In genomic region chr16:15457958-15458357, GRCh38 we compare ENCODE assay signal across 30 cellular contexts. TPM values are rescaled to one million over a fixed set of nuclear protein-coding genes. Genes with fewer than 3 reads are reported as not detected.
DNase-seq lines count a peak whose midpoint lies in the region; ATAC-seq, FAIRE-seq and TF ChIP-seq lines count a peak whose summit lies in the region.
"Had no signal": no experiment of that assay in that cellular context is flagged by ENCODE, and none has a peak within 500 bp of the region (broad histone marks: within the 10 kb centered on the region; RNA-seq: fewer than 3 reads in every experiment).

No MANE protein-coding gene starts in this region.

- H3K4me3 Mint-ChIP-seq in natural killer cell: no peak overlapping the region
- H3K4me3 Mint-ChIP-seq: activated B cell treated with CpG ODN at 0.5 μM for 24 hours; activated CD4-positive, alpha-beta T cell treated with anti-CD3 and anti-CD28 coated beads, Interleukin-2, amount 10 ng/mL, durations not matched to agents 7 days and 5 days; activated naive CD8-positive, alpha-beta T cell treated with anti-CD3 and anti-CD28 coated beads, Interleukin-2, amount 10 ng/mL, durations not matched to agents 7 days and 5 days; activated T-cell treated with anti-CD3 and anti-CD28 coated beads, Interleukin-2, amount 50 U/mL, for 24 hours; CD14-positive monocyte; immature natural killer cell had no signal

- H3K36me3 ChIP-seq in Karpas-422 (ENCODE audit: insufficient read depth, low read length) (no peaks in the 10 kb centered on the region), SK-N-SH (replicated peaks in 1 of 2; ENCODE audit: control insufficient read depth in 1 of 2, insufficient read depth in 2 of 2, low read length in 1 of 2) (no peaks in the 10 kb centered on the region)
- H3K36me3 ChIP-seq: ovary, spleen had no signal

- no peak overlapping the region for H3K27ac Mint-ChIP-seq in natural killer cell
- H3K27ac Mint-ChIP-seq: activated B cell treated with CpG ODN at 0.5 μM for 24 hours; activated CD4-positive, alpha-beta T cell treated with anti-CD3 and anti-CD28 coated beads, Interleukin-2, amount 10 ng/mL, durations not matched to agents 7 days and 5 days; activated naive CD8-positive, alpha-beta T cell treated with anti-CD3 and anti-CD28 coated beads, Interleukin-2, amount 10 ng/mL, durations not matched to agents 7 days and 5 days; activated T-cell treated with anti-CD3 and anti-CD28 coated beads, Interleukin-2, amount 50 U/mL, for 24 hours had no signal

- H3K36me3 Mint-ChIP-seq in natural killer cell: no peaks in the 10 kb centered on the region
- H3K36me3 Mint-ChIP-seq: activated naive CD8-positive, alpha-beta T cell treated with anti-CD3 and anti-CD28 coated beads, Interleukin-2, amount 10 ng/mL, durations not matched to agents 7 days and 5 days; CD14-positive monocyte; immature natural killer cell had no signal

- H3K4me3 ChIP-seq in Karpas-422 (ENCODE audit: low read length): no peak overlapping the region
- H3K4me3 ChIP-seq in SK-N-SH (ENCODE audit: low read depth in 2 of 2, low read length in 1 of 2): no peak overlapping the region
- H3K4me3 ChIP-seq: coronary artery, ovary, spleen had no signal

- 81% methylated on average over 4 of the region's 4 CpGs for WGBS in SK-N-SH (ENCODE audit: low lambda C conversion rate)

- H3K4me2 ChIP-seq in Karpas-422 (ENCODE audit: low read depth, low read length, poor library complexity, severe bottlenecking) (no peak overlapping the region), SK-N-SH (no peak overlapping the region)

- no peak overlapping the region for H3K9ac ChIP-seq in Karpas-422 (ENCODE audit: low read length)
- no peak overlapping the region for H3K9ac ChIP-seq in SK-N-SH

- no peaks in the 10 kb centered on the region for H3F3A ChIP-seq in SK-N-SH (replicated peaks; ENCODE audit: insufficient read depth)

- H3K79me2 ChIP-seq in Karpas-422 (ENCODE audit: low read length) (no peaks in the 10 kb centered on the region), SK-N-SH (ENCODE audit: insufficient read depth) (peaks cover 14% of the 10 kb centered on the region; the same call in 1 of the 2 replicates)

- DNase-seq in DMS53 (lab: John Stamatoyannopoulos, UW) (peak; percentile 6), DMS53 treated with DMSO at 0.1 percent for 48 hours (lab: John Stamatoyannopoulos, UW; ENCODE audit: unreplicated experiment) (no peak), Karpas-422 (peak; percentile 65), left lobe of liver (ENCODE audit: low spot score) (no peak), H54 (ENCODE audit: insufficient read length, low spot score) (no peak), natural killer cell (no peak), SK-N-SH (no peak)
- DNase-seq: activated B cell treated with CpG ODN at 0.5 μM for 24 hours; activated CD4-positive, alpha-beta T cell treated with anti-CD3 and anti-CD28 coated beads, Interleukin-2, amount 10 ng/mL, durations not matched to agents 7 days and 5 days; activated effector memory CD4-positive, alpha-beta T cell treated with anti-CD3 and anti-CD28 coated beads, Interleukin-2, amount 50 U/mL, for 16 hours; activated naive CD8-positive, alpha-beta T cell treated with anti-CD3 and anti-CD28 coated beads, Interleukin-2, amount 10 ng/mL, durations not matched to agents 7 days and 5 days; activated T-cell treated with anti-CD3 and anti-CD28 coated beads, Interleukin-2, amount 50 U/mL, for 24 hours; Calu3; effector CD8-positive, alpha-beta T cell; GOT3; immature natural killer cell; Kasumi-1; left cardiac atrium; NCI-H1694 treated with DMSO at 0.1 percent for 48 hours; NCI-H2171 treated with DMSO at 0.1 percent for 48 hours; NCI-H510A; ovary; spleen; stimulated activated CD4-positive, alpha-beta T cell treated with anti-CD3 and anti-CD28 coated beads, Interleukin-2, amount 100 ng/mL, for 24 hours; stimulated activated naive CD8-positive, alpha-beta T cell treated with anti-CD3 and anti-CD28 coated beads, Interleukin-15, Interleukin-2, amounts not matched to agents 100 U/mL and 50 U/mL, for 24 hours had no signal

- CTCF ChIA-PET in SK-N-SH (lab: Yijun Ruan, JAX): no interaction called here

- H3K9me2 ChIP-seq in Karpas-422 (replicated peaks; ENCODE audit: insufficient read depth, low read length) (no peaks in the 10 kb centered on the region), SK-N-SH (no peaks in the 10 kb centered on the region)

- no peak for TF ChIP-seq EP300 in SK-N-SH (IDR thresholded peaks at IDR 0.05; ENCODE audit: borderline replicate concordance in 1 of 2, low read depth in 1 of 2, low read length in 1 of 2)

- H3K27ac ChIP-seq in Karpas-422 (ENCODE audit: low read length): no peak overlapping the region
- no peak overlapping the region for H3K27ac ChIP-seq in VCaP
- H3K27ac ChIP-seq in SK-N-SH (ENCODE audit: low read depth in 2 of 2, low read length in 1 of 2): no peak overlapping the region
- H3K27ac ChIP-seq: 22Rv1, coronary artery, ovary, spleen had no signal

- ATAC-seq in left lobe of liver (peak; percentile 9), natural killer cell (no peak)
- ATAC-seq: left cardiac atrium; stimulated activated naive CD8-positive, alpha-beta T cell treated with anti-CD3 and anti-CD28 coated beads, Interleukin-15, Interleukin-2, amounts not matched to agents 100 U/mL and 50 U/mL, for 24 hours had no signal

- TF ChIP-seq POLR2A in H54 (IDR thresholded peaks at IDR 0.05; ENCODE audit: low read depth, low read length): no peak

- no peak for FAIRE-seq in H54 (lab: Jason Lieb, UNC)
- FAIRE-seq: astrocyte had no signal

- POLR2A ChIA-PET in SK-N-SH (lab: Yijun Ruan, JAX): no interaction called here

- H3K4me1 ChIP-seq in Karpas-422 (ENCODE audit: low read length) (no peaks in the 10 kb centered on the region), SK-N-SH (ENCODE audit: control insufficient read depth in 1 of 2, insufficient read depth in 2 of 2, low read depth in 1 of 2, low read length in 1 of 2) (0 out of 4 replicates have a peak, but pooled peaks cover 0 to 5% of the 10 kb centered on the region in 2 experiments)

- TF ChIP-seq CTCF in VCaP (conservative IDR thresholded peaks at IDR 0.05) (peak; percentile 28; the same call in 1 of the 2 replicates), natural killer cell (IDR thresholded peaks at IDR 0.05) (no peak), SK-N-SH (IDR thresholded peaks at IDR 0.05) (no peak)

- H4K20me1 ChIP-seq in Karpas-422 (ENCODE audit: insufficient read depth, low read depth, low read length): no peaks in the 10 kb centered on the region
- peaks cover 4% of the 10 kb centered on the region; the same call in 1 of the 2 replicates for H4K20me1 ChIP-seq in SK-N-SH (ENCODE audit: insufficient read depth)

- TF ChIP-seq RAD21 in SK-N-SH (IDR thresholded peaks at IDR 0.05; ENCODE audit: low read length): no peak

- no peaks in the 10 kb centered on the region for H3K27me3 ChIP-seq in Karpas-422 (ENCODE audit: low read length)
- no peaks in the 10 kb centered on the region for H3K27me3 ChIP-seq in SK-N-SH (ENCODE audit: insufficient read depth)
- H3K27me3 ChIP-seq: ovary, spleen had no signal

- H3K9me3 Mint-ChIP-seq in natural killer cell: no peaks in the 10 kb centered on the region
- H3K9me3 Mint-ChIP-seq: activated B cell treated with CpG ODN at 0.5 μM for 24 hours; activated CD4-positive, alpha-beta T cell treated with anti-CD3 and anti-CD28 coated beads, Interleukin-2, amount 10 ng/mL, durations not matched to agents 7 days and 5 days; activated naive CD8-positive, alpha-beta T cell treated with anti-CD3 and anti-CD28 coated beads, Interleukin-2, amount 10 ng/mL, durations not matched to agents 7 days and 5 days; activated T-cell treated with anti-CD3 and anti-CD28 coated beads, Interleukin-2, amount 50 U/mL, for 24 hours had no signal

- no peaks in the 10 kb centered on the region for H3K4me1 Mint-ChIP-seq in natural killer cell
- H3K4me1 Mint-ChIP-seq: activated B cell treated with CpG ODN at 0.5 μM for 24 hours; activated CD4-positive, alpha-beta T cell treated with anti-CD3 and anti-CD28 coated beads, Interleukin-2, amount 10 ng/mL, durations not matched to agents 7 days and 5 days; activated naive CD8-positive, alpha-beta T cell treated with anti-CD3 and anti-CD28 coated beads, Interleukin-2, amount 10 ng/mL, durations not matched to agents 7 days and 5 days; CD14-positive monocyte; immature natural killer cell had no signal

- intact Hi-C loops in natural killer cell (cut with micrococcal nuclease): no loop called here

- H3K9me3 ChIP-seq in Karpas-422 (ENCODE audit: low read length): no peaks in the 10 kb centered on the region
- no peaks in the 10 kb centered on the region for H3K9me3 ChIP-seq in SK-N-SH
- H3K9me3 ChIP-seq: ovary, spleen had no signal

- no peak overlapping the region for H2AFZ ChIP-seq in Karpas-422 (ENCODE audit: low read length)
- no peak overlapping the region for H2AFZ ChIP-seq in SK-N-SH (ENCODE audit: low read depth)

- H3K27me3 Mint-ChIP-seq in natural killer cell (ENCODE audit: low read depth in 2 of 2): peaks cover 6 to 10% of the 10 kb centered on the region in 2 donors

TF ChIP-seq in SK-N-SH, 30 proteins besides CTCF, POLR2A, EP300 and RAD21 (continues in another document):
- TF ChIP-seq FOSL2 (IDR thresholded peaks at IDR 0.05; ENCODE audit: borderline replicate concordance, low read depth) (no peak), NRF1 (IDR thresholded peaks at IDR 0.05; ENCODE audit: low read depth, low read length) (no peak), ZBTB33 (IDR thresholded peaks at IDR 0.05; ENCODE audit: borderline replicate concordance, low read depth) (no peak), YY1 (IDR thresholded peaks at IDR 0.05; ENCODE audit: low read depth) (no peak), RCOR1 (IDR thresholded peaks at IDR 0.05; ENCODE audit: low read length) (no peak), MEF2A (IDR thresholded peaks at IDR 0.05; ENCODE audit: borderline replicate concordance, low read depth) (no peak), ELF1 (IDR thresholded peaks at IDR 0.05) (no peak)

RNA-seq across cellular contexts. Expression of gene BMERB1, which starts 23.6 kb away (rescaled TPM):
- total RNA-seq in Karpas-422 (2014; rRNA removed; shearing (Covaris generic); ENCODE audit: low replicate concordance): 0.22 TPM in 1 of 2 replicates, not detected in the other
- 12.2 TPM for total RNA-seq in left lobe of liver
- total RNA-seq in natural killer cell: 1 to 10 TPM; 3.7 to 6.7 (median 4.5) TPM
- 33.9 and 41.4 TPM in 2 replicates for polyA plus RNA-seq in SK-N-SH (2012; rRNA removed)
- polyA plus RNA-seq in SK-N-SH (2012; cell fraction: cytosol; rRNA removed): 27.2 and 29.9 TPM in 2 replicates
- 28.1 and 28.4 TPM in 2 replicates for polyA plus RNA-seq in SK-N-SH (2012; cell fraction: nucleus; rRNA removed)

Comparison
In these comparisons a context has a peak if more than half of its experiments do, and no peak if none do; other contexts are left out.
1. DNase-seq: peak in DMS53 (single experiment) and Karpas-422 (single experiment); none in DMS53 treated with DMSO at 0.1 percent for 48 hours (single experiment), left lobe of liver (single experiment), H54 (single experiment), natural killer cell (single experiment) and SK-N-SH (single experiment).